32 cellular contexts compared by ENCODE assay signal in the genomic region with DNA sequence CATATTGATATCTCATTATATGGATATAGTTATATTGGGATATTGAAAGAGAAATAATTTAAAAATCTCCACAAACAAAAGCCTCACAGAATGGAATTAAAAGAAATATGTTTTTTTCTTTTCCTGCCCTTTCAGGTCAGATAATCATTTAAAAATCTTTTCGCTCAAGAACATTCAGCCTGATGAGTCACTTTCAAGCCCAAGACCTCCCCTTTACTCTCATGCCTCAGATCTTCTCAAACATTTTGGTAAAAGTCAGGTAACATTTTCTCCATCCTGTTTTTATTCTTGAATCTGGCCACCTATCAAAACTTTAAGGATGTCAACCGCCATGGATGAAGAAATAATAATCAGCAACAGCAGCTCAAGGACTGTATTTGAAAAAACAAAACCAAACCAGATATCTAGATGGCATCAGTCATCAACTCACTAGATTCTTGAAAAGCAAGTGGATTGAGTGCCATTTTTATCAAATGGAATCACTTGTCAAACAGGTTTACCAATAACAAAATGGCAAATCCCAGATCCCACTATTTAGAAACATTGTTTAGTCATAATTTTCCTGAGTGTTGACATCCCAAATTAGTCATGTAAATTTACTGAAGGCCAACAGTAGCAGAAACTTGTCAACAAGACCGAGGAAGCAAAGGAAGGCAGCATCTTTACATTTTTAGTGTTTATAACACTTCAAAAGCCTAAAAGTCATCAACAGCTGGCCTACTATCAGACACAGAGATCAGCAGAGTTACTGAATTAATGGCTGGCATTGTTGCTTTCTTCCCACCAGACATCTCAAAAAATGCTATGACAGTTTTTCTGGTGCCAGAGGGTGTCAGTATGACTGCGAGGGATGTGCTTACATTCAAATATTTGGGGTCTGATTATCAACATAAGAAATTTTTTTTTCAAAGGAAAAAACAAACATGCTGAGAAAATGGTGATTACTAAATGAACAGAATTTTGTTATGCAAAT.
DNase-seq lines count a peak whose midpoint lies in the region; FAIRE-seq and TF ChIP-seq lines count a peak whose summit lies in the region.
"Had no signal": no experiment of that assay in that cellular context is flagged by ENCODE, and none has a peak within 500 bp of the region (broad histone marks: within the 10 kb centered on the region; RNA-seq: fewer than 3 reads in every experiment).

No MANE protein-coding gene starts in this region.

- H3K4me3 Mint-ChIP-seq in astrocyte (ENCODE audit: unreplicated experiment): no peak overlapping the region
- H3K4me3 Mint-ChIP-seq: activated CD4-positive, alpha-beta memory T cell treated with anti-CD3 and anti-CD28 coated beads for 36 hours; CD4-positive, alpha-beta T cell; immature natural killer cell; naive thymus-derived CD4-positive, alpha-beta T cell; T-helper 17 cell had no signal

- H3K4me2 ChIP-seq in astrocyte (ENCODE audit: low read length): no peak overlapping the region
- H3K4me2 ChIP-seq in osteoblast (ENCODE audit: insufficient read depth, low read length): no peak overlapping the region

- H3K9ac ChIP-seq in astrocyte (ENCODE audit: low read length): no peak overlapping the region
- H3K9ac ChIP-seq in iPS-20b (ENCODE audit: low read depth, low read length): peak overlapping the region; percentile 95; the same call in 1 of the 2 replicates

- H3K79me2 ChIP-seq in astrocyte (ENCODE audit: insufficient read depth, low read length) (no peaks in the 10 kb centered on the region), osteoblast (ENCODE audit: insufficient read depth, low read length) (peaks cover 58% of the 10 kb centered on the region)

- no peaks in the 10 kb centered on the region for H3K36me3 ChIP-seq in astrocyte (ENCODE audit: insufficient read depth, low read length)
- no peaks in the 10 kb centered on the region for H3K36me3 ChIP-seq in iPS-20b (ENCODE audit: insufficient read depth, low read depth, low read length)
- H3K36me3 ChIP-seq in osteoblast (ENCODE audit: insufficient read depth, low read length): no peaks in the 10 kb centered on the region
- H3K36me3 ChIP-seq: HAP-1, SJSA1, stomach, tibial nerve had no signal

- H3K27ac Mint-ChIP-seq in astrocyte (ENCODE audit: unreplicated experiment): no peak overlapping the region
- H3K27ac Mint-ChIP-seq: activated CD4-positive, alpha-beta memory T cell treated with anti-CD3 and anti-CD28 coated beads for 36 hours; CD4-positive, alpha-beta T cell; immature natural killer cell; naive thymus-derived CD4-positive, alpha-beta T cell; T-helper 17 cell had no signal

- peaks cover 26% of the 10 kb centered on the region for H3K4me1 Mint-ChIP-seq in astrocyte (ENCODE audit: low read depth, unreplicated experiment)
- H3K4me1 Mint-ChIP-seq: immature natural killer cell; naive thymus-derived CD4-positive, alpha-beta T cell; T-helper 17 cell had no signal

- no peaks in the 10 kb centered on the region for H3K27me3 Mint-ChIP-seq in astrocyte (ENCODE audit: low read depth, unreplicated experiment)

- H3K9me3 ChIP-seq in astrocyte (ENCODE audit: insufficient read depth, low read depth, low read length) (no peaks in the 10 kb centered on the region), iPS-20b (ENCODE audit: insufficient read depth, low read depth, low read length) (no peaks in the 10 kb centered on the region), osteoblast (ENCODE audit: low read depth, low read length) (no peaks in the 10 kb centered on the region)
- H3K9me3 ChIP-seq: HAP-1, SJSA1, stomach, tibial nerve had no signal

- H4K20me1 ChIP-seq in astrocyte (ENCODE audit: insufficient read depth, low read length) (peaks cover 10% of the 10 kb centered on the region), osteoblast (ENCODE audit: insufficient read depth, low read length) (peaks cover 72% of the 10 kb centered on the region)

- H3K36me3 Mint-ChIP-seq in astrocyte (ENCODE audit: low read depth, unreplicated experiment): no peaks in the 10 kb centered on the region
- H3K36me3 Mint-ChIP-seq: activated CD4-positive, alpha-beta memory T cell treated with anti-CD3 and anti-CD28 coated beads for 36 hours; immature natural killer cell; naive thymus-derived CD4-positive, alpha-beta T cell had no signal

- DNase-seq in NCI-H2171 treated with DMSO at 0.1 percent for 48 hours (lab: John Stamatoyannopoulos, UW) (peak; percentile 3), NCI-H2171 (lab: John Stamatoyannopoulos, UW) (no peak), astrocyte (ENCODE audit: low read depth) (no peak), superior temporal gyrus (ENCODE audit: extremely low spot score) (peak; percentile 75), NCI-H1105 treated with DMSO at 0.1 percent for 48 hours (lab: John Stamatoyannopoulos, UW) (no peak), osteoblast (ENCODE audit: insufficient read length, low spot score, missing footprints) (no peak)
- DNase-seq in NK-92 treated with Interleukin-12 subunit alpha and Interleukin-12 subunit beta, amount 100 ng/mL, for 24 hours (lab: John Stamatoyannopoulos, UW): no peak
- DNase-seq: 8988T; activated CD4-positive, alpha-beta memory T cell treated with anti-CD3 and anti-CD28 coated beads for 36 hours; activated CD4-positive, CD25-positive, alpha-beta regulatory T cell treated with anti-CD3 and anti-CD28 coated beads, Interleukin-2, amount 50 U/mL, for 72 hours; activated CD8-positive, alpha-beta memory T cell treated with anti-CD3 and anti-CD28 coated beads, Interleukin-2, amount 50 U/mL, for 48 hours; activated naive CD4-positive, alpha-beta T cell treated with anti-CD3 and anti-CD28 coated beads, Interleukin-2, amount 50 U/mL, for 16 hours; CD4-positive, alpha-beta T cell; effector CD8-positive, alpha-beta T cell; foreskin melanocyte; immature natural killer cell; Karpas-422; naive thymus-derived CD4-positive, alpha-beta T cell; NCI-H774; RPMI8226; stimulated activated CD4-positive, alpha-beta T cell treated with anti-CD3 and anti-CD28 coated beads, Interleukin-1b, Interleukin-23, amount 100 ng/mL, for 48 hours; stimulated activated CD8-positive, alpha-beta memory T cell treated with anti-CD3 and anti-CD28 coated beads, Interleukin-4, amount 100 ng/mL, for 48 hours; stomach; T-helper 17 cell had no signal

- FAIRE-seq in astrocyte (lab: Jason Lieb, UNC): peak; percentile 66
- FAIRE-seq: colon, GM12891, small intestine had no signal

- no peaks in the 10 kb centered on the region for H3K27me3 ChIP-seq in astrocyte (ENCODE audit: insufficient read depth, low read length)
- peaks cover 4% of the 10 kb centered on the region; the same call in 1 of the 2 replicates for H3K27me3 ChIP-seq in iPS-20b (ENCODE audit: insufficient read depth, low read length)
- H3K27me3 ChIP-seq in osteoblast (ENCODE audit: insufficient read depth, low read length): no peaks in the 10 kb centered on the region
- H3K27me3 ChIP-seq: SJSA1, tibial nerve had no signal

- H3K9me3 Mint-ChIP-seq in astrocyte (ENCODE audit: unreplicated experiment): no peaks in the 10 kb centered on the region
- H3K9me3 Mint-ChIP-seq: activated CD4-positive, alpha-beta memory T cell treated with anti-CD3 and anti-CD28 coated beads for 36 hours had no signal

- no peak overlapping the region for H2AFZ ChIP-seq in astrocyte (ENCODE audit: low read depth, low read length)
- H2AFZ ChIP-seq in osteoblast (ENCODE audit: low read length): no peak overlapping the region
- H2AFZ ChIP-seq: hepatocyte had no signal

- no peak overlapping the region for H3K4me3 ChIP-seq in astrocyte (ENCODE audit: insufficient read depth, low read depth, low read length)
- peak overlapping the region; percentile 87; the same call in 1 of the 2 replicates for H3K4me3 ChIP-seq in iPS-20b (ENCODE audit: low read length)
- H3K4me3 ChIP-seq in osteoblast (ENCODE audit: insufficient read depth, low read length): no peak overlapping the region
- H3K4me3 ChIP-seq: HAP-1, hepatocyte, SJSA1, stomach had no signal

- TF ChIP-seq CTCF in astrocyte (IDR thresholded peaks at IDR 0.05; ENCODE audit: insufficient read depth, low read depth, low read length): no peak
- TF ChIP-seq CTCF in osteoblast (IDR thresholded peaks at IDR 0.05; ENCODE audit: extremely low read depth, low read depth, low read length): no peak

- H3K4me1 ChIP-seq in astrocyte (ENCODE audit: insufficient read depth, low read length) (peaks cover 8% of the 10 kb centered on the region), iPS-20b (ENCODE audit: insufficient read depth, low read length) (peaks cover 56% of the 10 kb centered on the region), osteoblast (ENCODE audit: insufficient read depth, low read length) (no peaks in the 10 kb centered on the region)

- H3K27ac ChIP-seq in astrocyte (ENCODE audit: low read depth, low read length) (no peak overlapping the region), iPS-20b (ENCODE audit: low read length) (no peak overlapping the region), osteoblast (ENCODE audit: low read depth, low read length) (no peak overlapping the region)
- H3K27ac ChIP-seq: hepatocyte, SJSA1, stomach had no signal

Comparison
In these comparisons a context has a peak if more than half of its experiments do, and no peak if none do; other contexts are left out.
1. DNase-seq: peak in NCI-H2171 treated with DMSO at 0.1 percent for 48 hours (single experiment) and superior temporal gyrus (single experiment); none in NCI-H2171 (single experiment), astrocyte (single experiment), NK-92 treated with Interleukin-12 subunit alpha and Interleukin-12 subunit beta, amount 100 ng/mL, for 24 hours (single experiment), NCI-H1105 treated with DMSO at 0.1 percent for 48 hours (single experiment) and osteoblast (single experiment).